ENCODE assay signal across 1 cellular context in the genomic region with DNA sequence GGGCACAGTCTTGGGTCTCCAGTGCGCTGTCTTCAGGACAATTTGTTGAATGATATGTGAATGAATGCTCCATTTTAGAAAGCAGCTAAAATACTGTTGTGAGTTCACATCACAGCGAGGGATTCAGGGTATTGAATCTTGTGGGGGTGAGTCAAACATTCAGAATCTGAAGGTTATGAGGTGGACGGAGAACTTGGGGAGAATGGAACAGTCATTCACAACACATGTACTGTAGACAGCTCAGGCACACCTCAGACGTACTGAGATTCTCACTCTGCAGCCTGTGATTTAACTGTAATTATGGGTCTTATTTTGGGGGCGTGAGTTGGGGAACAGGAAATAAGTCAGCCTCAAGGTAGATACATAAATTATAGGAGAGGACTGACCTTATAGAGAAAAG.
TF ChIP-seq lines count a peak whose summit lies in the region.

No MANE protein-coding gene starts in this region.

TF ChIP-seq in GM23338, 12 proteins besides CTCF, POLR2A, EP300 and RAD21 (continued from another document):
- TF ChIP-seq, protein P1, sequence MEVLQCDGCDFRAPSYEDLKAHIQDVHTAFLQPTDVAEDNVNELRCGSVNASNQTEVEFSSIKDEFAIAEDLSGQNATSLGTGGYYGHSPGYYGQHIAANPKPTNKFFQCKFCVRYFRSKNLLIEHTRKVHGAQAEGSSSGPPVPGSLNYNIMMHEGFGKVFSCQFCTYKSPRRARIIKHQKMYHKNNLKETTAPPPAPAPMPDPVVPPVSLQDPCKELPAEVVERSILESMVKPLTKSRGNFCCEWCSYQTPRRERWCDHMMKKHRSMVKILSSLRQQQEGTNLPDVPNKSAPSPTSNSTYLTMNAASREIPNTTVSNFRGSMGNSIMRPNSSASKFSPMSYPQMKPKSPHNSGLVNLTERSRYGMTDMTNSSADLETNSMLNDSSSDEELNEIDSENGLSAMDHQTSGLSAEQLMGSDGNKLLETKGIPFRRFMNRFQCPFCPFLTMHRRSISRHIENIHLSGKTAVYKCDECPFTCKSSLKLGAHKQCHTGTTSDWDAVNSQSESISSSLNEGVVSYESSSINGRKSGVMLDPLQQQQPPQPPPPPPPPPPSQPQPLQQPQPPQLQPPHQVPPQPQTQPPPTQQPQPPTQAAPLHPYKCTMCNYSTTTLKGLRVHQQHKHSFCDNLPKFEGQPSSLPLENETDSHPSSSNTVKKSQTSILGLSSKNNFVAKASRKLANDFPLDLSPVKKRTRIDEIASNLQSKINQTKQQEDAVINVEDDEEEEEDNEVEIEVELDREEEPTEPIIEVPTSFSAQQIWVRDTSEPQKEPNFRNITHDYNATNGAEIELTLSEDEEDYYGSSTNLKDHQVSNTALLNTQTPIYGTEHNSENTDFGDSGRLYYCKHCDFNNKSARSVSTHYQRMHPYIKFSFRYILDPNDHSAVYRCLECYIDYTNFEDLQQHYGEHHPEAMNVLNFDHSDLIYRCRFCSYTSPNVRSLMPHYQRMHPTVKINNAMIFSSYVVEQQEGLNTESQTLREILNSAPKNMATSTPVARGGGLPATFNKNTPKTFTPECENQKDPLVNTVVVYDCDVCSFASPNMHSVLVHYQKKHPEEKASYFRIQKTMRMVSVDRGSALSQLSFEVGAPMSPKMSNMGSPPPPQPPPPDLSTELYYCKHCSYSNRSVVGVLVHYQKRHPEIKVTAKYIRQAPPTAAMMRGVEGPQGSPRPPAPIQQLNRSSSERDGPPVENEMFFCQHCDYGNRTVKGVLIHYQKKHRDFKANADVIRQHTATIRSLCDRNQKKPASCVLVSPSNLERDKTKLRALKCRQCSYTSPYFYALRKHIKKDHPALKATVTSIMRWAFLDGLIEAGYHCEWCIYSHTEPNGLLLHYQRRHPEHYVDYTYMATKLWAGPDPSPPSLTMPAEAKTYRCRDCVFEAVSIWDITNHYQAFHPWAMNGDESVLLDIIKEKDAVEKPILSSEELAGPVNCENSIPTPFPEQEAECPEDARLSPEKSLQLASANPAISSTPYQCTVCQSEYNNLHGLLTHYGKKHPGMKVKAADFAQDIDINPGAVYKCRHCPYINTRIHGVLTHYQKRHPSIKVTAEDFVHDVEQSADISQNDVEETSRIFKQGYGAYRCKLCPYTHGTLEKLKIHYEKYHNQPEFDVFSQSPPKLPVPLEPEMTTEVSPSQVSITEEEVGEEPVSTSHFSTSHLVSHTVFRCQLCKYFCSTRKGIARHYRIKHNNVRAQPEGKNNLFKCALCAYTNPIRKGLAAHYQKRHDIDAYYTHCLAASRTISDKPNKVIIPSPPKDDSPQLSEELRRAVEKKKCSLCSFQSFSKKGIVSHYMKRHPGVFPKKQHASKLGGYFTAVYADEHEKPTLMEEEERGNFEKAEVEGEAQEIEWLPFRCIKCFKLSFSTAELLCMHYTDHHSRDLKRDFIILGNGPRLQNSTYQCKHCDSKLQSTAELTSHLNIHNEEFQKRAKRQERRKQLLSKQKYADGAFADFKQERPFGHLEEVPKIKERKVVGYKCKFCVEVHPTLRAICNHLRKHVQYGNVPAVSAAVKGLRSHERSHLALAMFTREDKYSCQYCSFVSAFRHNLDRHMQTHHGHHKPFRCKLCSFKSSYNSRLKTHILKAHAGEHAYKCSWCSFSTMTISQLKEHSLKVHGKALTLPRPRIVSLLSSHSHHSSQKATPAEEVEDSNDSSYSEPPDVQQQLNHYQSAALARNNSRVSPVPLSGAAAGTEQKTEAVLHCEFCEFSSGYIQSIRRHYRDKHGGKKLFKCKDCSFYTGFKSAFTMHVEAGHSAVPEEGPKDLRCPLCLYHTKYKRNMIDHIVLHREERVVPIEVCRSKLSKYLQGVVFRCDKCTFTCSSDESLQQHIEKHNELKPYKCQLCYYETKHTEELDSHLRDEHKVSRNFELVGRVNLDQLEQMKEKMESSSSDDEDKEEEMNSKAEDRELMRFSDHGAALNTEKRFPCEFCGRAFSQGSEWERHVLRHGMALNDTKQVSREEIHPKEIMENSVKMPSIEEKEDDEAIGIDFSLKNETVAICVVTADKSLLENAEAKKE (CRISPR knock-in tag; IDR thresholded peaks at IDR 0.05): no peak
- TF ChIP-seq NANOG (IDR thresholded peaks at IDR 0.05; ENCODE audit: borderline replicate concordance): no peak
- TF ChIP-seq EZH2 (IDR thresholded peaks at IDR 0.05; ENCODE audit: low read depth, unreplicated experiment): no peak
- TF ChIP-seq, protein P2, sequence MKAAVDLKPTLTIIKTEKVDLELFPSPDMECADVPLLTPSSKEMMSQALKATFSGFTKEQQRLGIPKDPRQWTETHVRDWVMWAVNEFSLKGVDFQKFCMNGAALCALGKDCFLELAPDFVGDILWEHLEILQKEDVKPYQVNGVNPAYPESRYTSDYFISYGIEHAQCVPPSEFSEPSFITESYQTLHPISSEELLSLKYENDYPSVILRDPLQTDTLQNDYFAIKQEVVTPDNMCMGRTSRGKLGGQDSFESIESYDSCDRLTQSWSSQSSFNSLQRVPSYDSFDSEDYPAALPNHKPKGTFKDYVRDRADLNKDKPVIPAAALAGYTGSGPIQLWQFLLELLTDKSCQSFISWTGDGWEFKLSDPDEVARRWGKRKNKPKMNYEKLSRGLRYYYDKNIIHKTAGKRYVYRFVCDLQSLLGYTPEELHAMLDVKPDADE (IDR thresholded peaks at IDR 0.05): no peak
- no peak for TF ChIP-seq JUNB (IDR thresholded peaks at IDR 0.05; ENCODE audit: unreplicated experiment)
- TF ChIP-seq ZNF114 (CRISPR knock-in tag; IDR thresholded peaks at IDR 0.05): no peak
- no peak for TF ChIP-seq EZH2phosphoT487 (IDR thresholded peaks at IDR 0.05; ENCODE audit: unreplicated experiment)
- no peak for TF ChIP-seq POLR2AphosphoS5 (IDR thresholded peaks at IDR 0.05; ENCODE audit: low read depth)
- TF ChIP-seq CREB1 (CRISPR knock-in tag; IDR thresholded peaks at IDR 0.05; ENCODE audit: low read depth): no peak
- no peak for TF ChIP-seq ZNF331 (CRISPR knock-in tag; IDR thresholded peaks at IDR 0.05; ENCODE audit: low read depth)
TF ChIP-seq in GM23338: peak in this region for 0.
